Comparison of ENCODE assay signal across 1 cellular context in the genomic region with DNA sequence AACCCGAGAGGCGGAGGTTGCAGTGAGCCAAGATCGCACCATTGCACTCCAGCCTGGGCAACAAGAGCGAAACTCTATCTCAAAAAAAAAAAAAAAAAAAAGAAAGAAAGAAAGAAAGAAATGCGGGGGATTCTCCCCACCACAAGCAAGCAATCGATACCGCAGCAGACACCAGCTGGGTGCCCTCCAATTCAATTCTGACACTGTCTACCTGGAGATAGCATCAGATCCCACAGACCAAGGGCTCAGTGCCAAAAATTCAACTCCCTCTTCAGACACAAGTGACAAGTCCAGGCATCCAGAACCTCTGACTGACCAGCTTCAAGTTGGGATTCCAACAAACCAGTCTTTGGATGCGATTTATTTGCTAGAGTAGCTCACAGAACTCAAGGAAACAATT. TPM values are rescaled to one million over a fixed set of nuclear protein-coding genes. Genes with fewer than 3 reads are reported as not detected.
"Had no signal": no experiment of that assay in that cellular context is flagged by ENCODE, and none has a peak within 500 bp of the region (broad histone marks: within the 10 kb centered on the region; RNA-seq: fewer than 3 reads in every experiment).

No MANE protein-coding gene starts in this region.

RNA-seq across cellular contexts. Expression of gene IQGAP2, which starts 33.4 kb away (rescaled TPM):
- polyA plus RNA-seq: foreskin keratinocyte had no signal
